ENCODE assay signal across 15 cellular contexts in genomic region chr4:24578364-24578763, GRCh38. TPM values are rescaled to one million over a fixed set of nuclear protein-coding genes. Genes with fewer than 3 reads are reported as not detected.
DNase-seq lines count a peak whose midpoint lies in the region; ATAC-seq and TF ChIP-seq lines count a peak whose summit lies in the region.
"Had no signal": no experiment of that assay in that cellular context is flagged by ENCODE, and none has a peak within 500 bp of the region (broad histone marks: within the 10 kb centered on the region; RNA-seq: fewer than 3 reads in every experiment).

No MANE protein-coding gene starts in this region.

- no peak overlapping the region for H3K4me3 ChIP-seq in IMR-90 (ENCODE audit: insufficient read depth, low read depth, low read length)
- no peak overlapping the region for H3K4me3 ChIP-seq in aorta (ENCODE audit: low read length in 2 of 2)
- H3K4me3 ChIP-seq: hepatocyte, left lung, testis had no signal

- H3K4me3 Mint-ChIP-seq in activated T-helper 17 cell treated with anti-CD3 and anti-CD28 coated beads, Interleukin-2, amount 50 U/mL, for 72 hours: peak overlapping the region; percentile 28
- H3K4me3 Mint-ChIP-seq in natural killer cell treated with Interleukin-12 subunit alpha and Interleukin-12 subunit beta and Interleukin-15 and Interleukin-18, amount 100 ng/mL, for 72 hours: peak overlapping the region; percentile 15

- H3K9ac ChIP-seq in IMR-90 (ENCODE audit: low read depth, low read length): no peak overlapping the region

- H3K36me3 ChIP-seq in IMR-90 (ENCODE audit: control insufficient read depth, insufficient read depth, low read length) (peaks cover 22% of the 10 kb centered on the region), aorta (ENCODE audit: control insufficient read depth in 1 of 2, insufficient read depth in 2 of 2, low read length in 1 of 2) (peaks cover 0 to 3% of the 10 kb centered on the region in 2 donors)

- peaks cover 100% of the 10 kb centered on the region for H3K36me3 Mint-ChIP-seq in activated T-helper 17 cell treated with anti-CD3 and anti-CD28 coated beads, Interleukin-2, amount 50 U/mL, for 72 hours (ENCODE audit: low read depth)
- H3K36me3 Mint-ChIP-seq in natural killer cell treated with Interleukin-12 subunit alpha and Interleukin-12 subunit beta and Interleukin-15 and Interleukin-18, amount 100 ng/mL, for 72 hours: peaks cover 36% of the 10 kb centered on the region

- no peak overlapping the region for H3K14ac ChIP-seq in IMR-90 (replicated peaks; ENCODE audit: low read depth, low read length)

- TF ChIP-seq POLR2A in IMR-90 (IDR thresholded peaks at IDR 0.05; ENCODE audit: low read depth, low read length): no peak

- H3K27me3 ChIP-seq in IMR-90 (ENCODE audit: control insufficient read depth, insufficient read depth, low read length) (no peaks in the 10 kb centered on the region), aorta (ENCODE audit: control insufficient read depth in 1 of 2, insufficient read depth in 2 of 2, low read length in 1 of 2) (no peaks in the 10 kb centered on the region)
- H3K27me3 ChIP-seq: hepatocyte, left lung, testis had no signal

- H3K9me3 ChIP-seq in IMR-90 (ENCODE audit: control insufficient read depth, insufficient read depth, low read length) (no peaks in the 10 kb centered on the region), aorta (ENCODE audit: control insufficient read depth, low read length) (no peaks in the 10 kb centered on the region)
- H3K9me3 ChIP-seq: left lung, testis had no signal

- H3K4ac ChIP-seq in IMR-90 (ENCODE audit: low read depth, low read length): no peak overlapping the region

- H3K4me1 ChIP-seq in IMR-90 (ENCODE audit: control insufficient read depth, insufficient read depth, low read length) (peaks cover 8% of the 10 kb centered on the region), aorta (ENCODE audit: control insufficient read depth in 1 of 2, insufficient read depth in 2 of 2, low read length in 2 of 2) (no peaks in the 10 kb centered on the region)

- ATAC-seq in IMR-90 (ENCODE audit: low read depth) (no peak), aorta (ENCODE audit: low FRiP score) (no peak)
- no peak for ATAC-seq in activated T-helper 17 cell treated with anti-CD3 and anti-CD28 coated beads, Interleukin-2, amount 50 U/mL, for 72 hours (replicated peaks)
- ATAC-seq in natural killer cell treated with Interleukin-12 subunit alpha and Interleukin-12 subunit beta and Interleukin-15 and Interleukin-18, amount 100 ng/mL, for 72 hours: no peak
- ATAC-seq: HCT116, left lung, Right ventricle myocardium inferior had no signal

- no peak overlapping the region for H2AK9ac ChIP-seq in IMR-90 (replicated peaks; ENCODE audit: low read depth, low read length, poor library complexity)

- BruUV-seq in IMR-90 (replicated peaks; lab: Mats Ljungman, UMichigan): no TSS peak

- in situ Hi-C loops in IMR-90 (cut with MboI; ENCODE audit: low sequenced_read_pairs): no loop called here

- no peak overlapping the region for H2BK20ac ChIP-seq in IMR-90 (ENCODE audit: low read depth, low read length)

- CTCF ChIA-PET in IMR-90 (lab: Yijun Ruan, JAX): interaction anchor here (1.1 kb wide), 1 partner anchor 65 kb away, joined by 3 read pairs; no protein-coding TSS in a partner anchor

- POLR2A ChIA-PET in IMR-90 (lab: Charles Lee; ENCODE audit: unreplicated experiment): no interaction called here

- intact Hi-C loops in IMR-90 (cut with micrococcal nuclease) (loop anchor here (2.0 kb wide), 1 partner anchor 14 kb away; no protein-coding TSS in a partner anchor), aorta (cut with DNase I) (no loop called here)

- H3K4me2 ChIP-seq in IMR-90 (ENCODE audit: low read depth, low read length): no peak overlapping the region
- H3K4me2 ChIP-seq: hepatocyte had no signal

- H3K27ac ChIP-seq in IMR-90 (ENCODE audit: insufficient read depth, low read length): peak overlapping the region; percentile 16; the same call in 1 of the 2 replicates
- no peak overlapping the region for H3K27ac ChIP-seq in aorta (ENCODE audit: low read depth in 1 of 2, low read length in 2 of 2)
- H3K27ac ChIP-seq: hepatocyte, left lung, testis had no signal

- H3K4me1 Mint-ChIP-seq in activated T-helper 17 cell treated with anti-CD3 and anti-CD28 coated beads, Interleukin-2, amount 50 U/mL, for 72 hours: peaks cover 55% of the 10 kb centered on the region
- peaks cover 58 to 72% of the 10 kb centered on the region in 2 donors for H3K4me1 Mint-ChIP-seq in natural killer cell treated with Interleukin-12 subunit alpha and Interleukin-12 subunit beta and Interleukin-15 and Interleukin-18, amount 100 ng/mL, for 72 hours (ENCODE audit: low read depth in 2 of 2)

- H2AFZ ChIP-seq in IMR-90 (replicated peaks; ENCODE audit: low read length, poor library complexity): no peak overlapping the region
- H2AFZ ChIP-seq: hepatocyte had no signal

- no peak overlapping the region for H3K56ac ChIP-seq in IMR-90 (ENCODE audit: extremely low read depth, insufficient read depth, low read length)

- H3K9me1 ChIP-seq in IMR-90 (ENCODE audit: insufficient read depth, low read length): peaks cover 9% of the 10 kb centered on the region

- H3K18ac ChIP-seq in IMR-90 (ENCODE audit: low read depth, low read length): no peak overlapping the region

- no peaks in the 10 kb centered on the region for H3K27me3 Mint-ChIP-seq in activated T-helper 17 cell treated with anti-CD3 and anti-CD28 coated beads, Interleukin-2, amount 50 U/mL, for 72 hours
- no peaks in the 10 kb centered on the region for H3K27me3 Mint-ChIP-seq in natural killer cell treated with Interleukin-12 subunit alpha and Interleukin-12 subunit beta and Interleukin-15 and Interleukin-18, amount 100 ng/mL, for 72 hours

- no peak overlapping the region for H2BK120ac ChIP-seq in IMR-90 (ENCODE audit: low read depth, low read length)

- WGBS in IMR-90 (ENCODE audit: extremely low coverage in 2 of 2, insufficient read length in 1 of 2), 2 experiments: no CpG with 5 or more reads among the region's 4 CpGs
- WGBS in aorta, 2 donors: 83 to 85% methylated on average over 4 of the region's 4 CpGs

- no peak for TF ChIP-seq CTCF in IMR-90 (conservative IDR thresholded peaks at IDR 0.05; ENCODE audit: low read depth, low read length)

- dilution Hi-C loops in IMR-90 (cut with HindIII; ENCODE audit: low sequenced_read_pairs, unreplicated experiment): no loop called here

- no peak overlapping the region for H2BK15ac ChIP-seq in IMR-90 (ENCODE audit: low read depth, low read length)

- no peak overlapping the region for H4K91ac ChIP-seq in IMR-90 (ENCODE audit: insufficient read depth, low read depth, low read length)

- DNase-seq in SIG-M5 treated with dmso at 0.1 percent for 504 hours (lab: John Stamatoyannopoulos, UW; ENCODE audit: unreplicated experiment): peak; percentile 35
- DNase-seq in SIG-M5 (lab: John Stamatoyannopoulos, UW): no peak
- DNase-seq in IMR-90: no peak
- no peak for DNase-seq in natural killer cell treated with Interleukin-12 subunit alpha and Interleukin-12 subunit beta and Interleukin-15 and Interleukin-18, amount 100 ng/mL, for 72 hours (ENCODE audit: low spot score)
- DNase-seq in activated gamma-delta T cell treated with Interleukin-2 at 50 U/mL for 16 hours: no peak
- no peak for DNase-seq in NCI-H1092 treated with DMSO at 0.1 percent for 48 hours (lab: John Stamatoyannopoulos, UW)
- DNase-seq in aorta: no peak
- DNase-seq: left lung, NCI-H1436, NCI-H524 treated with DMSO at 0.1 percent for 48 hours, testis had no signal

- no peak overlapping the region for H4K8ac ChIP-seq in IMR-90 (ENCODE audit: low read depth in 2 of 2, low read length in 2 of 2)

- no peak overlapping the region for H4K5ac ChIP-seq in IMR-90 (ENCODE audit: low read depth, low read length)

- peaks cover 3 to 38% of the 10 kb centered on the region in 2 experiments; a peak in 3 of 4 replicates for H3K79me1 ChIP-seq in IMR-90 (ENCODE audit: low read depth in 1 of 2, low read length in 2 of 2)

- no peak overlapping the region for H3K23ac ChIP-seq in IMR-90 (ENCODE audit: low read depth, low read length)

- H3K27ac Mint-ChIP-seq in activated T-helper 17 cell treated with anti-CD3 and anti-CD28 coated beads, Interleukin-2, amount 50 U/mL, for 72 hours: no peak overlapping the region
- H3K27ac Mint-ChIP-seq in natural killer cell treated with Interleukin-12 subunit alpha and Interleukin-12 subunit beta and Interleukin-15 and Interleukin-18, amount 100 ng/mL, for 72 hours: peak overlapping the region; percentile 18 to 48

- peaks cover 97% of the 10 kb centered on the region for H4K20me1 ChIP-seq in IMR-90 (ENCODE audit: insufficient read depth, low read length)

- H2AK5ac ChIP-seq in IMR-90 (ENCODE audit: low read depth, low read length): no peak overlapping the region

- TF ChIP-seq RAD21 in IMR-90 (IDR thresholded peaks at IDR 0.05; ENCODE audit: low read length): no peak

- no peaks in the 10 kb centered on the region for H3K9me3 Mint-ChIP-seq in activated T-helper 17 cell treated with anti-CD3 and anti-CD28 coated beads, Interleukin-2, amount 50 U/mL, for 72 hours
- H3K9me3 Mint-ChIP-seq in natural killer cell treated with Interleukin-12 subunit alpha and Interleukin-12 subunit beta and Interleukin-15 and Interleukin-18, amount 100 ng/mL, for 72 hours: no peaks in the 10 kb centered on the region

- no peak overlapping the region for H2BK5ac ChIP-seq in IMR-90 (ENCODE audit: low read depth, low read length, poor library complexity, severe bottlenecking)

TF ChIP-seq in IMR-90, 13 proteins besides CTCF, POLR2A, EP300 and RAD21 (continues in another document):
- TF ChIP-seq CHD1 (IDR thresholded peaks at IDR 0.05; ENCODE audit: low read depth, low read length) (no peak), MXI1 (IDR thresholded peaks at IDR 0.05; ENCODE audit: borderline replicate concordance, low read depth, low read length) (no peak), MAZ (IDR thresholded peaks at IDR 0.05; ENCODE audit: borderline replicate concordance, low read depth, low read length) (no peak), FOS (IDR thresholded peaks at IDR 0.05; ENCODE audit: low read depth, low read length) (no peak), NFE2L2 (IDR thresholded peaks at IDR 0.05; ENCODE audit: low read depth, low read length) (no peak), RFX5 (IDR thresholded peaks at IDR 0.05; ENCODE audit: low read depth, low read length) (no peak), BHLHE40 (IDR thresholded peaks at IDR 0.05; ENCODE audit: low read depth, low read length) (no peak), RCOR1 (IDR thresholded peaks at IDR 0.05; ENCODE audit: insufficient replicate concordance, low read length) (no peak)

RNA-seq across cellular contexts. Expression of gene DHX15, which starts 6.0 kb away (rescaled TPM):
- total RNA-seq in IMR-90 (2012; rRNA removed) (172 and 240 TPM in 2 replicates), aorta (100 to 1,000 TPM; 107 to 113 TPM)
- polyA plus RNA-seq in IMR-90 (2012; rRNA removed) (79.1 and 97.9 TPM in 2 replicates), aorta (10 to 100 TPM; 34.7 to 57.7 TPM)
- 14.3 and 22.6 TPM in 2 replicates for polyA plus RNA-seq in IMR-90 (2012; cell fraction: cytosol; rRNA removed)
- polyA plus RNA-seq in IMR-90 (2012; cell fraction: nucleus; rRNA removed; ENCODE audit: low replicate concordance): 29.8 and 220 TPM in 2 replicates
- 100 to 1,000 TPM; 190 to 226 TPM for total RNA-seq in activated T-helper 17 cell treated with anti-CD3 and anti-CD28 coated beads, Interleukin-2, amount 50 U/mL, for 72 hours
- total RNA-seq in natural killer cell treated with Interleukin-12 subunit alpha and Interleukin-12 subunit beta and Interleukin-15 and Interleukin-18, amount 100 ng/mL, for 72 hours: 100 to 1,000 TPM; 190 to 251 TPM
